8 cellular contexts compared by ENCODE assay signal in genomic region chr12:56160160-56160763, GRCh38. TPM values are rescaled to one million over a fixed set of nuclear protein-coding genes. Genes with fewer than 3 reads are reported as not detected.
DNase-seq lines count a peak whose midpoint lies in the region; ATAC-seq and TF ChIP-seq lines count a peak whose summit lies in the region.

No MANE protein-coding gene starts in this region.

- 0 to 3% methylated on average over 2 to 5 of the region's 7 CpGs for WGBS in gastroesophageal sphincter (ENCODE audit: low coverage in 1 of 2), 2 donors
- WGBS in smooth muscle cell (ENCODE audit: low lambda C conversion rate) = 64% methylated on average over 7 of the region's 7 CpGs

- peaks cover 0 to 72% (median 18%) of the 10 kb centered on the region in 3 donors for H3K4me1 ChIP-seq in gastroesophageal sphincter
- peaks cover 42% of the 10 kb centered on the region for H3K4me1 ChIP-seq in smooth muscle cell (ENCODE audit: low read depth)

- DNase-seq in AG04449 (ENCODE audit: low read depth, low spot score) (no peak), MG63 (no peak), activated T-helper 1 cell treated with Interleukin-2 at 50 U/mL for 16 hours (ENCODE audit: low read depth) (peak; percentile 47), smooth muscle cell (lab: John Stamatoyannopoulos, UW; ENCODE audit: unreplicated experiment) (no peak), NCI-H774 (lab: John Stamatoyannopoulos, UW) (no peak)

- CTCF ChIA-PET in AG04449 (lab: Yijun Ruan, JAX) = interaction anchor here (0.9 to 4.2 kb wide), 4 partner anchors 29 to 41 kb away, joined by 6 to 35 read pairs (median 18); partner anchors contain the start of genes SMARCC2 and ZC3H10

- peak overlapping the region; percentile 99 for H3K4me3 ChIP-seq in AG04449 (ENCODE audit: low read depth, low read length)
- peak overlapping the region; percentile 78 for H3K4me3 ChIP-seq in MG63
- H3K4me3 ChIP-seq in gastroesophageal sphincter = peak overlapping the region; percentile 71 to 82
- peak overlapping the region; percentile 90 for H3K4me3 ChIP-seq in smooth muscle cell

- no peak for TF ChIP-seq CTCF in AG04449 (IDR thresholded peaks at IDR 0.05; ENCODE audit: insufficient read depth, low read length, missing control alignments)
- no peak for TF ChIP-seq CTCF in gastroesophageal sphincter (IDR thresholded peaks at IDR 0.05)
- TF ChIP-seq CTCF in smooth muscle cell (IDR thresholded peaks at IDR 0.05; ENCODE audit: borderline replicate concordance, insufficient read depth, poor library complexity, severe bottlenecking) = no peak

- H3K9me3 ChIP-seq in MG63 (no peaks in the 10 kb centered on the region), gastroesophageal sphincter (no peaks in the 10 kb centered on the region), smooth muscle cell (replicated peaks; ENCODE audit: low read depth) (no peaks in the 10 kb centered on the region)

- peaks cover 51% of the 10 kb centered on the region for H3F3A ChIP-seq in smooth muscle cell (ENCODE audit: low read depth)

- peaks cover 30% of the 10 kb centered on the region for H3K79me2 ChIP-seq in smooth muscle cell (ENCODE audit: low read depth)

- H3K27ac ChIP-seq in gastroesophageal sphincter = peak overlapping the region; percentile 93 to 99 (median 98)
- peak overlapping the region; percentile 82 for H3K27ac ChIP-seq in smooth muscle cell (ENCODE audit: low read depth)

- H3K4me2 ChIP-seq in smooth muscle cell = peak overlapping the region; percentile 100

- peaks cover 56% of the 10 kb centered on the region for H4K20me1 ChIP-seq in smooth muscle cell (ENCODE audit: low read depth)

- POLR2A ChIA-PET in AG04449 (lab: Yijun Ruan, JAX) = interaction anchor here (1.8 to 3.8 kb wide), 5 partner anchors 9 to 33 kb away, joined by 8 to 23 read pairs (median 14); partner anchors contain the start of genes ESYT1 and SMARCC2

- H3K36me3 ChIP-seq in MG63 = peaks cover 61% of the 10 kb centered on the region
- peaks cover 0 to 59% of the 10 kb centered on the region in 2 donors for H3K36me3 ChIP-seq in gastroesophageal sphincter
- no peaks in the 10 kb centered on the region for H3K36me3 ChIP-seq in smooth muscle cell (ENCODE audit: low read depth)

- no peak for TF ChIP-seq EP300 in gastroesophageal sphincter (IDR thresholded peaks at IDR 0.05)

- H2AFZ ChIP-seq in smooth muscle cell (ENCODE audit: low read depth) = no peak overlapping the region

- H3K27me3 ChIP-seq in MG63 (no peaks in the 10 kb centered on the region), gastroesophageal sphincter (no peaks in the 10 kb centered on the region), smooth muscle cell (ENCODE audit: low read depth) (no peaks in the 10 kb centered on the region)

- peak overlapping the region; percentile 95 for H3K9ac ChIP-seq in smooth muscle cell (ENCODE audit: low read depth)

- TF ChIP-seq POLR2A in gastroesophageal sphincter (IDR thresholded peaks at IDR 0.05) = no peak

- ATAC-seq in gastroesophageal sphincter (no peak), HG03432 (IDR thresholded peaks at IDR 0.05; ENCODE audit: unreplicated experiment) (no peak), HG03571 (IDR thresholded peaks at IDR 0.05; ENCODE audit: unreplicated experiment) (no peak)

RNA-seq across cellular contexts. Expression of gene MYL6, which starts 2.1 kb away (rescaled TPM):
- 1,658 and 1,845 TPM in 2 replicates for total RNA-seq in MG63 (2014; rRNA removed; shearing (Covaris generic); ENCODE audit: low replicate concordance)
- total RNA-seq in gastroesophageal sphincter (1,000 to 10,000 TPM; 5,300 to 6,545 (median 5,874) TPM), smooth muscle cell (2,329 and 2,776 TPM in 2 replicates)
- 4,165 and 4,181 TPM in 2 replicates for polyA plus RNA-seq in smooth muscle cell

RNA-seq across cellular contexts. Expression of gene MYL6B, which starts 7.9 kb away (rescaled TPM):
- total RNA-seq in MG63 (2014; rRNA removed; shearing (Covaris generic); ENCODE audit: low replicate concordance) = 65.7 and 123 TPM in 2 replicates
- total RNA-seq in gastroesophageal sphincter = 10 to 100 TPM; 14.3 to 57.9 (median 28.0) TPM
- 44.5 and 59.0 TPM in 2 replicates for total RNA-seq in smooth muscle cell
- 107 and 121 TPM in 2 replicates for polyA plus RNA-seq in smooth muscle cell

RNA-seq across cellular contexts. Expression of gene SMARCC2, which starts 29.0 kb away (rescaled TPM):
- 10.6 and 14.8 TPM in 2 replicates for total RNA-seq in MG63 (2014; rRNA removed; shearing (Covaris generic); ENCODE audit: low replicate concordance)
- 100 to 1,000 TPM in 1 of 4 donors, 10 to 100 TPM in 3; 76.5 to 109 (median 85.1) TPM for total RNA-seq in gastroesophageal sphincter
- total RNA-seq in smooth muscle cell = 28.2 and 43.8 TPM in 2 replicates
- polyA plus RNA-seq in smooth muscle cell = 32.2 and 39.2 TPM in 2 replicates

RNA-seq across cellular contexts. Expression of gene ESYT1, which starts 32.2 kb away (rescaled TPM):
- total RNA-seq in MG63 (2014; rRNA removed; shearing (Covaris generic); ENCODE audit: low replicate concordance) = 84.9 and 145 TPM in 2 replicates
- total RNA-seq in gastroesophageal sphincter (100 to 1,000 TPM; 128 to 234 (median 167) TPM), smooth muscle cell (76.0 and 87.7 TPM in 2 replicates)
- 69.5 and 77.0 TPM in 2 replicates for polyA plus RNA-seq in smooth muscle cell

RNA-seq across cellular contexts. Expression of gene ZC3H10, which starts 42.2 kb away (rescaled TPM):
- 3.5 and 5.3 TPM in 2 replicates for total RNA-seq in MG63 (2014; rRNA removed; shearing (Covaris generic); ENCODE audit: low replicate concordance)
- total RNA-seq in gastroesophageal sphincter = 1 to 10 TPM; 5.0 to 7.4 (median 5.8) TPM
- total RNA-seq in smooth muscle cell = 1.9 and 6.7 TPM in 2 replicates
- 2.8 TPM in 2 replicates for polyA plus RNA-seq in smooth muscle cell
